Comparison of ENCODE assay signal across 9 cellular contexts in genomic region chr2:75053484-75054112, GRCh38.
DNase-seq lines count a peak whose midpoint lies in the region; ATAC-seq, FAIRE-seq and TF ChIP-seq lines count a peak whose summit lies in the region.
"Had no signal": no experiment of that assay in that cellular context is flagged by ENCODE, and none has a peak within 500 bp of the region (broad histone marks: within the 10 kb centered on the region; RNA-seq: fewer than 3 reads in every experiment).

No MANE protein-coding gene starts in this region.

- H3K9me3 ChIP-seq in NT2/D1 (ENCODE audit: insufficient read depth, low read length) (no peaks in the 10 kb centered on the region), endothelial cell of umbilical vein (replicated peaks; ENCODE audit: control insufficient read depth, insufficient read depth, low read length) (no peaks in the 10 kb centered on the region)

- intact Hi-C loops in endothelial cell of umbilical vein (cut with micrococcal nuclease) = loop anchor here (1.0 kb wide), 1 partner anchor 134 kb away; no protein-coding TSS in a partner anchor

- H3K27ac ChIP-seq in endothelial cell of umbilical vein (ENCODE audit: insufficient read depth, low read depth, low read length) = no peak overlapping the region
- H3K27ac ChIP-seq: BLaER1 treated with 17β-estradiol and CSF1 and Interleukin-3, amounts not matched to agents 10 nM and 100 nM had no signal

- no peak overlapping the region for H3K4me2 ChIP-seq in endothelial cell of umbilical vein (ENCODE audit: insufficient read depth, low read length)
- H3K4me2 ChIP-seq: BLaER1 treated with 17β-estradiol and CSF1 and Interleukin-3, amounts not matched to agents 10 nM and 100 nM had no signal

- DNase-seq in NCI-H1436 (lab: John Stamatoyannopoulos, UW) (peak; percentile 63), NCI-H1436 treated with DMSO at 0.1 percent for 48 hours (lab: John Stamatoyannopoulos, UW) (no peak), NT2/D1 (ENCODE audit: low read depth, low spot score) (peak; percentile 52), endothelial cell of umbilical vein (ENCODE audit: low read depth, low spot score) (peak; percentile 10), retinal pigment epithelial cell (ENCODE audit: low read depth) (no peak), MV-4-11 (lab: John Stamatoyannopoulos, UW) (no peak)

- CTCF ChIA-PET in endothelial cell of umbilical vein (lab: Charles Lee) = no interaction called here

- BruUV-seq in endothelial cell of umbilical vein (replicated peaks; lab: Mats Ljungman, UMichigan) = no TSS peak

- H3K36me3 ChIP-seq in NT2/D1 (ENCODE audit: insufficient read depth, insufficient read length, low read length) (no peaks in the 10 kb centered on the region), endothelial cell of umbilical vein (ENCODE audit: control insufficient read depth in 2 of 2, extremely low read depth in 1 of 2, insufficient read depth in 2 of 2, low read length in 2 of 2) (no peaks in the 10 kb centered on the region)
- H3K36me3 ChIP-seq: BLaER1 treated with 17β-estradiol and CSF1 and Interleukin-3, amounts not matched to agents 10 nM and 100 nM had no signal

- POLR2A ChIA-PET in endothelial cell of umbilical vein (lab: Charles Lee) = no interaction called here

- H3K4me1 ChIP-seq in NT2/D1 (ENCODE audit: insufficient read depth, insufficient read length) (peaks cover 2% of the 10 kb centered on the region), endothelial cell of umbilical vein (ENCODE audit: control insufficient read depth, extremely low read depth, insufficient read depth, low read length) (no peaks in the 10 kb centered on the region)

- peak; percentile 90 for ATAC-seq in GM19438 (IDR thresholded peaks at IDR 0.05; ENCODE audit: low read depth, unreplicated experiment)
- peak; percentile 80 for ATAC-seq in HG03354 (IDR thresholded peaks at IDR 0.05; ENCODE audit: poor library complexity, severe bottlenecking, unreplicated experiment)

- H3K9ac ChIP-seq in NT2/D1 (ENCODE audit: insufficient read length, low read depth) = peak overlapping the region; percentile 37
- H3K9ac ChIP-seq in endothelial cell of umbilical vein (replicated peaks; ENCODE audit: extremely low read depth, insufficient read depth, low read length) = no peak overlapping the region
- H3K9ac ChIP-seq: BLaER1 treated with 17β-estradiol and CSF1 and Interleukin-3, amounts not matched to agents 10 nM and 100 nM had no signal

- FAIRE-seq in endothelial cell of umbilical vein (lab: Jason Lieb, UNC) = no peak

- H4K20me1 ChIP-seq in endothelial cell of umbilical vein (replicated peaks; ENCODE audit: control insufficient read depth, extremely low read depth, insufficient read depth, low read length) = no peaks in the 10 kb centered on the region
- H4K20me1 ChIP-seq: BLaER1 treated with 17β-estradiol and CSF1 and Interleukin-3, amounts not matched to agents 10 nM and 100 nM had no signal

- no peaks in the 10 kb centered on the region for H3K9me1 ChIP-seq in endothelial cell of umbilical vein (replicated peaks; ENCODE audit: control insufficient read depth, extremely low read depth, insufficient read depth, low read length)

- no peaks in the 10 kb centered on the region for H3K79me2 ChIP-seq in endothelial cell of umbilical vein (ENCODE audit: control insufficient read depth, insufficient read depth, low read length)

- dilution Hi-C loops in endothelial cell of umbilical vein (cut with MboI; ENCODE audit: extremely low pct_ligation_motif_present, low sequenced_read_pairs) = no loop called here

- TF ChIP-seq CTCF in endothelial cell of umbilical vein (IDR thresholded peaks at IDR 0.05; ENCODE audit: extremely low read depth in 1 of 2, insufficient read depth in 1 of 2, low read depth in 1 of 2, low read length in 2 of 2) (peak; percentile 44 to 54), retinal pigment epithelial cell (conservative IDR thresholded peaks at IDR 0.05; ENCODE audit: low read depth, low read length) (peak; percentile 87)

- H3K27me3 ChIP-seq in NT2/D1 (ENCODE audit: insufficient read depth, insufficient read length) = no peaks in the 10 kb centered on the region
- no peaks in the 10 kb centered on the region for H3K27me3 ChIP-seq in endothelial cell of umbilical vein (ENCODE audit: control insufficient read depth in 2 of 2, insufficient read depth in 2 of 2, low read length in 2 of 2)
- H3K27me3 ChIP-seq: BLaER1 treated with 17β-estradiol and CSF1 and Interleukin-3, amounts not matched to agents 10 nM and 100 nM had no signal

- no peak for TF ChIP-seq POLR2A in endothelial cell of umbilical vein (IDR thresholded peaks at IDR 0.05; ENCODE audit: low read depth, low read length)

- H2AFZ ChIP-seq in endothelial cell of umbilical vein (ENCODE audit: low read depth, low read length) = no peak overlapping the region

- H3K4me3 ChIP-seq in NT2/D1 (ENCODE audit: insufficient read length, low read depth) (no peak overlapping the region), endothelial cell of umbilical vein (replicated peaks in 1 of 3; ENCODE audit: insufficient read depth in 1 of 3, low read depth in 1 of 3, low read length in 3 of 3) (no peak overlapping the region), retinal pigment epithelial cell (ENCODE audit: low read length) (no peak overlapping the region)
- H3K4me3 ChIP-seq: BLaER1 treated with 17β-estradiol and CSF1 and Interleukin-3, amounts not matched to agents 10 nM and 100 nM had no signal

TF ChIP-seq in endothelial cell of umbilical vein, 7 proteins besides CTCF, POLR2A, EP300 and RAD21:
- TF ChIP-seq POLR2AphosphoS5 (IDR thresholded peaks at IDR 0.05; ENCODE audit: insufficient read depth, low read depth, low read length) (no peak), GATA2 (IDR thresholded peaks at IDR 0.05; ENCODE audit: insufficient read depth, insufficient read length, low read depth, low read length) (no peak), JUN (IDR thresholded peaks at IDR 0.05; ENCODE audit: borderline replicate concordance, insufficient read depth, insufficient read length, low read depth) (no peak)

Comparison
In these comparisons a context has a peak if more than half of its experiments do, and no peak if none do; other contexts are left out.
1. DNase-seq: peak in NCI-H1436 (single experiment), NT2/D1 (single experiment) and endothelial cell of umbilical vein (single experiment); none in NCI-H1436 treated with DMSO at 0.1 percent for 48 hours (single experiment), retinal pigment epithelial cell (single experiment) and MV-4-11 (single experiment).